Comparison of ENCODE assay signal across 8 cellular contexts in the genomic region with DNA sequence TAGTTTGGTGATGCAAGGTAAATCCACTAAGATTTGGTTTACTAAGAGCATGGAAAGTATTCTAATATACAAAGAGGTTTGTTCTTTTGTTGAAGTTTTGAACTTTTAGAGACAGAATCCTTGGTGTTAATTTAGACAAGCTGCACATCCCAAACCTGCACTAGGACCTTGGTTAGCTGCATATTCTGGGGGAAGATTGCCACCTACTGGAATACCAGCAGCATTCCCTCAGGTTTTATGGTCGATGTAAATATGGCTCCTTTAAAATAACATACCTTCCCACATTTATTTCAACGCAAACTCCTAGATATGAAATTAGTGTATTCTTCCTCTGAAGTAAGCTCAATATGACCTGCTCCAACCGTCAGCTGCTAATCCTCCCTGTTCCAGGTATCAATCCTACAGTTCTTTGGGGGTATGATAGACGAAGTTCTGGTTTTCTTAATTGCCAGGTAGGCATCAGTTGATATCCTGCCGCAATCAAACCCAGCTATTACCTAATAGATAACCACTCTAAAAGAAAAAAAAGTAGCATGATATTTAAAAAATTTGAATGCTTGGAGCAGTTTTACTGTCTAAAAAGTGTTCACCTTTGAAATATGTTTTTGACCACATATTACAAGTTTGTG.
DNase-seq lines count a peak whose midpoint lies in the region; ATAC-seq and TF ChIP-seq lines count a peak whose summit lies in the region.

No MANE protein-coding gene starts in this region.

- H3K9ac ChIP-seq in SK-N-MC (ENCODE audit: insufficient read length), result no peak overlapping the region

- no peak overlapping the region for H3K4me3 ChIP-seq in NB4 (ENCODE audit: low read depth, low read length)
- H3K4me3 ChIP-seq in SK-N-MC, result no peak overlapping the region
- H3K4me3 ChIP-seq in transverse colon, result no peak overlapping the region

- in situ Hi-C loops in ACHN (cut with HindIII; ENCODE audit: low pct_ligation_motif_present, low pct_unique_long_range_greater_than_20kb, low sequenced_read_pairs), result no loop called here
- in situ Hi-C loops in transverse colon (cut with MboI; ENCODE audit: low pct_ligation_motif_present in 1 of 4, low pct_unique_long_range_greater_than_20kb in 1 of 4, low sequenced_read_pairs in 3 of 4), result loop anchor here (10.0 to 25.0 kb wide), 2 partner anchors 1045 to 1053 kb away; no protein-coding TSS in a partner anchor

- TF ChIP-seq EP300 in transverse colon (IDR thresholded peaks at IDR 0.05; ENCODE audit: low read depth), result no peak

- 14 to 30% methylated on average over 2 to 5 of the region's 5 CpGs for WGBS in transverse colon (ENCODE audit: low coverage in 1 of 2), 2 donors

- H3K9me3 ChIP-seq in SK-N-MC (ENCODE audit: low read depth, low read length) (no peaks in the 10 kb centered on the region), transverse colon (no peaks in the 10 kb centered on the region)

- TF ChIP-seq POLR2A in NB4 (IDR thresholded peaks at IDR 0.05; ENCODE audit: extremely low read depth, insufficient read length) (no peak), transverse colon (IDR thresholded peaks at IDR 0.05) (no peak)

- no peaks in the 10 kb centered on the region for H3K4me1 ChIP-seq in transverse colon

- DNase-seq in ACHN (peak; percentile 45), NB4 (ENCODE audit: low read depth) (peak; percentile 55), SK-N-MC (ENCODE audit: low read depth, low spot score) (peak; percentile 58), glomerular visceral epithelial cell (ENCODE audit: extremely low spot score) (peak; percentile 52), transverse colon (no peak)
- DNase-seq in activated CD4-positive, alpha-beta T cell treated with anti-CD3 and anti-CD28 coated beads, Interleukin-2, amount 50 U/mL, for 48 hours, result no peak

- H3K27ac ChIP-seq in SK-N-MC (no peak overlapping the region), transverse colon (no peak overlapping the region)

- no peaks in the 10 kb centered on the region for H3K36me3 ChIP-seq in SK-N-MC (ENCODE audit: insufficient read depth, low read length)
- no peaks in the 10 kb centered on the region for H3K36me3 ChIP-seq in transverse colon

- no peaks in the 10 kb centered on the region for H3K27me3 ChIP-seq in transverse colon

- TF ChIP-seq CTCF in NB4 (IDR thresholded peaks at IDR 0.05; ENCODE audit: low read depth, low read length) (peak; percentile 49), transverse colon (IDR thresholded peaks at IDR 0.05) (peak; percentile 32 to 58 (median 52))

- ATAC-seq in GM18502 (IDR thresholded peaks at IDR 0.05; ENCODE audit: poor library complexity, unreplicated experiment) (peak; percentile 72), GM21526 (IDR thresholded peaks at IDR 0.05; ENCODE audit: low FRiP score, unreplicated experiment) (no peak)

- intact Hi-C loops in transverse colon (cut with DNase I; ENCODE audit: low total_unique reads), result no loop called here

Comparison
In these comparisons a context has a peak if more than half of its experiments do, and no peak if none do; other contexts are left out.
1. DNase-seq: peak in ACHN (single experiment), NB4 (single experiment), SK-N-MC (single experiment) and glomerular visceral epithelial cell (single experiment); none in transverse colon (single experiment) and activated CD4-positive, alpha-beta T cell treated with anti-CD3 and anti-CD28 coated beads, Interleukin-2, amount 50 U/mL, for 48 hours (0 of 2).